Comparison of ENCODE assay signal across 8 cellular contexts in genomic region chr19:48714759-48715261, GRCh38. TPM values are rescaled to one million over a fixed set of nuclear protein-coding genes. Genes with fewer than 3 reads are reported as not detected.
DNase-seq lines count a peak whose midpoint lies in the region; ATAC-seq, FAIRE-seq and TF ChIP-seq lines count a peak whose summit lies in the region.
"Had no signal": no experiment of that assay in that cellular context is flagged by ENCODE, and none has a peak within 500 bp of the region (broad histone marks: within the 10 kb centered on the region; RNA-seq: fewer than 3 reads in every experiment).

No MANE protein-coding gene starts in this region.

- no peaks in the 10 kb centered on the region for H3K9me1 ChIP-seq in keratinocyte (ENCODE audit: control insufficient read depth, extremely low read depth, insufficient read depth, low read length)

- no peak for FAIRE-seq in keratinocyte (lab: Jason Lieb, UNC)

- H3K4me2 ChIP-seq in keratinocyte (ENCODE audit: control insufficient read depth, extremely low read depth, insufficient read depth, low read depth, low read length), result peak overlapping the region; percentile 96

- peak overlapping the region; percentile 93 for H3K4me3 ChIP-seq in HUES48 (ENCODE audit: low read depth, low read length)
- H3K4me3 ChIP-seq in keratinocyte (ENCODE audit: control insufficient read depth in 2 of 3, extremely low read depth in 1 of 3, insufficient read depth in 2 of 3, low read depth in 1 of 3, low read length in 3 of 3), result peak overlapping the region; percentile 57 to 79 (median 78)
- peak overlapping the region; percentile 73 to 75 for H3K4me3 ChIP-seq in stomach smooth muscle (ENCODE audit: low read length in 2 of 2)

- peak overlapping the region; percentile 85 for H3K27ac Mint-ChIP-seq in activated naive CD8-positive, alpha-beta T cell treated with anti-CD3 and anti-CD28 coated beads, Interleukin-2, amount 10 ng/mL, durations not matched to agents 7 days and 5 days

- H3K36me3 ChIP-seq in HUES48 (ENCODE audit: control insufficient read depth, insufficient read depth, low read length) (no peaks in the 10 kb centered on the region), keratinocyte (ENCODE audit: control insufficient read depth in 2 of 2, extremely low read depth in 1 of 2, insufficient read depth in 2 of 2, low read length in 2 of 2) (no peaks in the 10 kb centered on the region), stomach smooth muscle (ENCODE audit: control insufficient read depth in 2 of 2, insufficient read depth in 2 of 2, low read length in 2 of 2) (no peaks in the 10 kb centered on the region)

- dilution Hi-C loops in keratinocyte (cut with MboI; ENCODE audit: extremely low pct_ligation_motif_present, low sequenced_read_pairs), result no loop called here

- no peak for TF ChIP-seq CTCF in keratinocyte (optimal IDR thresholded peaks at IDR 0.05 in 1 of 3, IDR thresholded peaks at IDR 0.05 in 1 of 3, conservative IDR thresholded peaks at IDR 0.05 in 1 of 3; ENCODE audit: extremely low read depth in 1 of 3, insufficient read depth in 2 of 3, low read length in 3 of 3)

- H3K4me1 ChIP-seq in HUES48 (ENCODE audit: control insufficient read depth, insufficient read depth, low read length) (peaks cover 25% of the 10 kb centered on the region), keratinocyte (ENCODE audit: control insufficient read depth, extremely low read depth, insufficient read depth, low read length) (peaks cover 30% of the 10 kb centered on the region), stomach smooth muscle (ENCODE audit: control insufficient read depth, insufficient read depth, low read length) (peaks cover 48% of the 10 kb centered on the region)

- POLR2A ChIA-PET in activated naive CD8-positive, alpha-beta T cell treated with anti-CD3 and anti-CD28 coated beads, Interleukin-2, amount 10 ng/mL, durations not matched to agents 7 days and 5 days (lab: Charles Lee), result interaction anchor here (0.9 to 1.2 kb wide), 2 partner anchors 13 to 24 kb away, joined by 3 to 6 read pairs; no protein-coding TSS in a partner anchor

- peaks cover 2% of the 10 kb centered on the region for H3K9me3 Mint-ChIP-seq in activated naive CD8-positive, alpha-beta T cell treated with anti-CD3 and anti-CD28 coated beads, Interleukin-2, amount 10 ng/mL, durations not matched to agents 7 days and 5 days

- H3K4me1 Mint-ChIP-seq in activated naive CD8-positive, alpha-beta T cell treated with anti-CD3 and anti-CD28 coated beads, Interleukin-2, amount 10 ng/mL, durations not matched to agents 7 days and 5 days, result peaks cover 7% of the 10 kb centered on the region

- H3K9ac ChIP-seq in HUES48 (ENCODE audit: low read depth, low read length), result no peak overlapping the region; the same call in 1 of the 2 replicates
- peak overlapping the region; percentile 80 for H3K9ac ChIP-seq in keratinocyte (ENCODE audit: control insufficient read depth, extremely low read depth, insufficient read depth, low read length)
- H3K9ac ChIP-seq in stomach smooth muscle (ENCODE audit: low read length in 2 of 2), result peak overlapping the region; percentile 84 to 86

- H3K27ac ChIP-seq in HUES48 (ENCODE audit: low read depth, low read length), result peak overlapping the region; percentile 55
- H3K27ac ChIP-seq in keratinocyte (ENCODE audit: control insufficient read depth, insufficient read depth, low read length), result peak overlapping the region; percentile 71
- peak overlapping the region; percentile 85 for H3K27ac ChIP-seq in stomach smooth muscle (ENCODE audit: low read length)

- no peak for DNase-seq in activated naive CD8-positive, alpha-beta T cell treated with anti-CD3 and anti-CD28 coated beads, Interleukin-2, amount 10 ng/mL, durations not matched to agents 7 days and 5 days
- no peak for DNase-seq in keratinocyte (ENCODE audit: low read depth, low spot score)
- DNase-seq in stimulated activated CD4-positive, alpha-beta T cell treated with anti-CD3 and anti-CD28 coated beads, Interleukin-15, amount 100 ng/mL, for 24 hours, result no peak
- DNase-seq in pons (ENCODE audit: low spot score), result no peak

- peaks cover 4% of the 10 kb centered on the region for H3K79me2 ChIP-seq in keratinocyte (ENCODE audit: control insufficient read depth, insufficient read depth, low read length)

- peaks cover 6% of the 10 kb centered on the region for H3K36me3 Mint-ChIP-seq in activated naive CD8-positive, alpha-beta T cell treated with anti-CD3 and anti-CD28 coated beads, Interleukin-2, amount 10 ng/mL, durations not matched to agents 7 days and 5 days

- no peaks in the 10 kb centered on the region for H4K20me1 ChIP-seq in keratinocyte (ENCODE audit: control insufficient read depth, extremely low read depth, insufficient read depth, low read length)

- peak overlapping the region; percentile 63 for H2AFZ ChIP-seq in keratinocyte (ENCODE audit: control insufficient read depth, low read length)

- H3K4me3 Mint-ChIP-seq in activated naive CD8-positive, alpha-beta T cell treated with anti-CD3 and anti-CD28 coated beads, Interleukin-2, amount 10 ng/mL, durations not matched to agents 7 days and 5 days, result peak overlapping the region; percentile 84

- no peaks in the 10 kb centered on the region; the same call in 1 of the 2 replicates for H3K9me3 ChIP-seq in HUES48 (ENCODE audit: control insufficient read depth, insufficient read depth, low read length)
- H3K9me3 ChIP-seq in keratinocyte (ENCODE audit: control insufficient read depth, low read depth, low read length), result no peaks in the 10 kb centered on the region
- no peaks in the 10 kb centered on the region for H3K9me3 ChIP-seq in stomach smooth muscle (ENCODE audit: control insufficient read depth in 2 of 2, low read length in 2 of 2)

- H3K27me3 Mint-ChIP-seq in activated naive CD8-positive, alpha-beta T cell treated with anti-CD3 and anti-CD28 coated beads, Interleukin-2, amount 10 ng/mL, durations not matched to agents 7 days and 5 days, result peaks cover 1% of the 10 kb centered on the region

- no peaks in the 10 kb centered on the region for H3K27me3 ChIP-seq in HUES48 (ENCODE audit: control insufficient read depth, insufficient read depth, low read length)
- H3K27me3 ChIP-seq in keratinocyte (ENCODE audit: control insufficient read depth, extremely low read depth, insufficient read depth, low read length), result no peaks in the 10 kb centered on the region
- H3K27me3 ChIP-seq in stomach smooth muscle (ENCODE audit: control insufficient read depth in 1 of 2, insufficient read depth in 2 of 2, low read length in 2 of 2), result no peaks in the 10 kb centered on the region

- ATAC-seq in activated naive CD8-positive, alpha-beta T cell treated with anti-CD3 and anti-CD28 coated beads, Interleukin-2, amount 10 ng/mL, durations not matched to agents 7 days and 5 days (ENCODE audit: low read depth), result no peak
- no peak for ATAC-seq in GM18511 (IDR thresholded peaks at IDR 0.05; ENCODE audit: unreplicated experiment)

RNA-seq across cellular contexts. Expression of gene MAMSTR, which starts 4.7 kb away (rescaled TPM):
- total RNA-seq in activated naive CD8-positive, alpha-beta T cell treated with anti-CD3 and anti-CD28 coated beads, Interleukin-2, amount 10 ng/mL, durations not matched to agents 7 days and 5 days, result 1 to 10 TPM; 1.5 to 2.1 TPM
- polyA plus RNA-seq in keratinocyte, result 0.35 to 0.39 TPM (median 0.37 TPM) in 3 replicates
- polyA plus RNA-seq in keratinocyte (2011; ENCODE audit: low read depth), result not detected
- 0.23 and 0.35 TPM in 2 replicates for polyA plus RNA-seq in keratinocyte (2011; cell fraction: cytosol; rRNA removed)
- polyA plus RNA-seq in keratinocyte (2011; cell fraction: nucleus; rRNA removed), result 0.39 and 0.87 TPM in 2 replicates
- polyA plus RNA-seq in keratinocyte (2012; ENCODE audit: low replicate concordance), result 0.18 and 0.55 TPM in 2 replicates
- polyA minus RNA-seq in keratinocyte, result 0.48 to 1.2 TPM (median 0.66 TPM) in 3 replicates
- polyA minus RNA-seq in keratinocyte (2011; cell fraction: cytosol; rRNA and poly(A)+ RNA removed), result not detected
- polyA minus RNA-seq in keratinocyte (2011; cell fraction: nucleus; rRNA and poly(A)+ RNA removed), result 0.21 TPM in 1 of 2 replicates, not detected in the other

RNA-seq across cellular contexts. Expression of gene FUT2, which starts 19.0 kb away (rescaled TPM):
- total RNA-seq in activated naive CD8-positive, alpha-beta T cell treated with anti-CD3 and anti-CD28 coated beads, Interleukin-2, amount 10 ng/mL, durations not matched to agents 7 days and 5 days, result not detected
- polyA plus RNA-seq in keratinocyte, result 2.3 to 4.0 TPM (median 3.7 TPM) in 3 replicates
- polyA plus RNA-seq in keratinocyte (2011; ENCODE audit: low read depth), result 0.39 TPM
- 2.5 and 2.8 TPM in 2 replicates for polyA plus RNA-seq in keratinocyte (2011; cell fraction: cytosol; rRNA removed)
- polyA plus RNA-seq in keratinocyte (2011; cell fraction: nucleus; rRNA removed), result 8.3 and 8.5 TPM in 2 replicates
- polyA plus RNA-seq in keratinocyte (2012; ENCODE audit: low replicate concordance), result 4.2 and 4.4 TPM in 2 replicates
- 3.7 to 4.8 TPM (median 4.5 TPM) in 3 replicates for polyA minus RNA-seq in keratinocyte
- 7.1 TPM for polyA minus RNA-seq in keratinocyte (2011; cell fraction: cytosol; rRNA and poly(A)+ RNA removed)
- polyA minus RNA-seq in keratinocyte (2011; cell fraction: nucleus; rRNA and poly(A)+ RNA removed), result 10.2 and 10.8 TPM in 2 replicates
- total RNA-seq: subcutaneous adipose tissue had no signal

RNA-seq across cellular contexts. Expression of gene RASIP1, which starts 25.6 kb away (rescaled TPM):
- total RNA-seq in activated naive CD8-positive, alpha-beta T cell treated with anti-CD3 and anti-CD28 coated beads, Interleukin-2, amount 10 ng/mL, durations not matched to agents 7 days and 5 days, result not detected
- 2.2 to 4.8 TPM (median 2.3 TPM) in 3 replicates for polyA plus RNA-seq in keratinocyte
- polyA plus RNA-seq in keratinocyte (2011; ENCODE audit: low read depth), result 0.84 TPM
- polyA plus RNA-seq in keratinocyte (2011; cell fraction: cytosol; rRNA removed), result 1.5 and 3.1 TPM in 2 replicates
- polyA plus RNA-seq in keratinocyte (2011; cell fraction: nucleus; rRNA removed), result 4.1 and 5.3 TPM in 2 replicates
- polyA plus RNA-seq in keratinocyte (2012; ENCODE audit: low replicate concordance), result 2.1 and 4.4 TPM in 2 replicates
- 1.6 to 4.1 TPM (median 1.8 TPM) in 3 replicates for polyA minus RNA-seq in keratinocyte
- 3.6 TPM for polyA minus RNA-seq in keratinocyte (2011; cell fraction: cytosol; rRNA and poly(A)+ RNA removed)
- 1.1 and 1.2 TPM in 2 replicates for polyA minus RNA-seq in keratinocyte (2011; cell fraction: nucleus; rRNA and poly(A)+ RNA removed)

RNA-seq across cellular contexts. Expression of gene IZUMO1, which starts 31.9 kb away (rescaled TPM):
- not detected for total RNA-seq in activated naive CD8-positive, alpha-beta T cell treated with anti-CD3 and anti-CD28 coated beads, Interleukin-2, amount 10 ng/mL, durations not matched to agents 7 days and 5 days
- 0.28 to 0.75 TPM (median 0.63 TPM) in 3 replicates for polyA plus RNA-seq in keratinocyte
- not detected for polyA plus RNA-seq in keratinocyte (2011; ENCODE audit: low read depth)
- 0.07 TPM in 1 of 2 replicates, not detected in the other for polyA plus RNA-seq in keratinocyte (2011; cell fraction: cytosol; rRNA removed)
- polyA plus RNA-seq in keratinocyte (2011; cell fraction: nucleus; rRNA removed), result 5.4 and 5.8 TPM in 2 replicates
- 0.44 and 0.63 TPM in 2 replicates for polyA plus RNA-seq in keratinocyte (2012; ENCODE audit: low replicate concordance)
- polyA minus RNA-seq in keratinocyte, result 0.13 to 0.42 TPM (median 0.26 TPM) in 3 replicates
- not detected for polyA minus RNA-seq in keratinocyte (2011; cell fraction: cytosol; rRNA and poly(A)+ RNA removed)
- 1.7 and 1.9 TPM in 2 replicates for polyA minus RNA-seq in keratinocyte (2011; cell fraction: nucleus; rRNA and poly(A)+ RNA removed)

RNA-seq across cellular contexts. Expression of gene FUT1, which starts 37.6 kb away (rescaled TPM):
- under 1 TPM; 0.14 to 0.22 TPM for total RNA-seq in activated naive CD8-positive, alpha-beta T cell treated with anti-CD3 and anti-CD28 coated beads, Interleukin-2, amount 10 ng/mL, durations not matched to agents 7 days and 5 days
- polyA plus RNA-seq in keratinocyte, result 3.2 to 5.3 TPM (median 3.7 TPM) in 3 replicates
- polyA plus RNA-seq in keratinocyte (2011; ENCODE audit: low read depth), result 0.51 TPM
- 2.0 and 2.6 TPM in 2 replicates for polyA plus RNA-seq in keratinocyte (2011; cell fraction: cytosol; rRNA removed)
- 7.1 and 7.4 TPM in 2 replicates for polyA plus RNA-seq in keratinocyte (2011; cell fraction: nucleus; rRNA removed)
- polyA plus RNA-seq in keratinocyte (2012; ENCODE audit: low replicate concordance), result 2.1 and 3.3 TPM in 2 replicates
- polyA minus RNA-seq in keratinocyte, result 3.1 to 6.1 TPM (median 4.9 TPM) in 3 replicates
- 4.2 TPM for polyA minus RNA-seq in keratinocyte (2011; cell fraction: cytosol; rRNA and poly(A)+ RNA removed)
- polyA minus RNA-seq in keratinocyte (2011; cell fraction: nucleus; rRNA and poly(A)+ RNA removed), result 6.8 and 7.3 TPM in 2 replicates
